In the genomic region with DNA sequence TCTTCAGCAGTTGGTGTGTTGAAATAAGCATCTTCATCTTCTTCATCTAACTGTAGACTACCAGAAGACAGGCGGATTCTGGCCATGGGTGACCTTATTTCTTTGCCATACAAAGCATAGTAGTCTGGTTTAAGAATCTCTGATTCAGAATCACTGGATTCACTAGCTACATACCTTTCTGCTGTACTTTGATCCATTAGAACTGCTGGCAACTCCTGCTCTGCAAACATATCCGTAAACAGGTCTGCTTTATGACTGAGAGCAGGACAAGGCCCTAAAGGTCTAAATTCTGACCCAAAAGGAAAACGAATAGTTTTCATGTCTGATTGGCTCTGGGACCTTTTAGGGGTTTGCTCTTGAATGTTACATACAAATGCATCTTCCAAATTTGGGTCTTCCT, we compare ENCODE assay signal across 37 cellular contexts. TPM values are rescaled to one million over a fixed set of nuclear protein-coding genes. Genes with fewer than 3 reads are reported as not detected.
"Had no signal": no experiment of that assay in that cellular context is flagged by ENCODE, and none has a peak within 500 bp of the region (broad histone marks: within the 10 kb centered on the region; RNA-seq: fewer than 3 reads in every experiment).

No MANE protein-coding gene starts in this region.

- ATAC-seq: activated CD4-positive, CD25-positive, alpha-beta regulatory T cell treated with anti-CD3 and anti-CD28 coated beads, Interleukin-2, amount 50 U/mL, for 24 hours; activated CD8-positive, alpha-beta T cell treated with anti-CD3 and anti-CD28 coated beads for 36 hours; activated naive CD8-positive, alpha-beta T cell treated with anti-CD3 and anti-CD28 coated beads, Interleukin-2, amount 50 U/mL, for 24 hours; activated T-cell treated with anti-CD3 and anti-CD28 coated beads, Interleukin-2, amount 50 U/mL, for 4 hours; activated T-helper 17 cell treated with anti-CD3 and anti-CD28 coated beads, Interleukin-2, amount 50 U/mL, for 72 hours; esophagus mucosa; T-helper 17 cell had no signal

- H3K36me3 ChIP-seq: adrenal gland, breast epithelium, WERI-Rb-1 had no signal

- H3K9me3 ChIP-seq: adrenal gland, breast epithelium had no signal

- FAIRE-seq: frontal cortex had no signal

- H3K4me1 ChIP-seq: adrenal gland, breast epithelium had no signal

- DNase-seq: activated B cell treated with CpG ODN at 0.5 μM for 24 hours; activated CD4-positive, alpha-beta T cell treated with anti-CD3 and anti-CD28 coated beads for 48 hours; activated CD4-positive, alpha-beta T cell treated with anti-CD3 and anti-CD28 coated beads, Interleukin-2, amount 50 U/mL, for 1 hour; activated CD4-positive, alpha-beta T cell treated with anti-CD3 and anti-CD28 coated beads, Interleukin-2, amount 50 U/mL, for 48 hours; activated CD8-positive, alpha-beta memory T cell treated with anti-CD3 and anti-CD28 coated beads for 24 hours; activated CD8-positive, alpha-beta T cell treated with anti-CD3 and anti-CD28 coated beads for 36 hours; activated effector memory CD4-positive, alpha-beta T cell treated with Interleukin-2 at 50 U/mL for 16 hours; activated gamma-delta T cell treated with Interleukin-2 at 50 U/mL for 16 hours; activated naive CD4-positive, alpha-beta T cell treated with Interleukin-2 at 50 U/mL for 16 hours; activated naive CD8-positive, alpha-beta T cell treated with anti-CD3 and anti-CD28 coated beads for 36 hours; activated naive CD8-positive, alpha-beta T cell treated with anti-CD3 and anti-CD28 coated beads, Interleukin-2, amount 50 U/mL, for 24 hours; activated T-cell treated with anti-CD3 and anti-CD28 coated beads, Interleukin-2, amount 50 U/mL, for 4 hours; adrenal gland; amygdala; aorta; dorsolateral prefrontal cortex; effector memory CD4-positive, alpha-beta T cell; endodermal cell; foreskin fibroblast; glutamatergic neuron; T-helper 1 cell; T-helper 17 cell; T1000; WERI-Rb-1 had no signal

- H3K4me1 Mint-ChIP-seq: activated B cell treated with CpG ODN at 0.5 μM for 24 hours; activated naive CD4-positive, alpha-beta T cell treated with anti-CD3 and anti-CD28 coated beads, Interleukin-2, amount 50 U/mL, for 24 hours; activated naive CD8-positive, alpha-beta T cell treated with anti-CD3 and anti-CD28 coated beads, Interleukin-2, amount 50 U/mL, for 24 hours; activated T-helper 17 cell treated with anti-CD3 and anti-CD28 coated beads, Interleukin-2, amount 50 U/mL, for 72 hours; brain; central memory CD8-positive, alpha-beta T cell; endodermal cell; T-helper 17 cell had no signal

- H3K27ac ChIP-seq: adrenal gland, breast epithelium, coronary artery, dorsolateral prefrontal cortex, WERI-Rb-1 had no signal

- H3K4me3 Mint-ChIP-seq: activated B cell treated with CpG ODN at 0.5 μM for 24 hours; activated CD8-positive, alpha-beta T cell treated with anti-CD3 and anti-CD28 coated beads for 36 hours; activated naive CD4-positive, alpha-beta T cell treated with anti-CD3 and anti-CD28 coated beads, Interleukin-2, amount 50 U/mL, for 24 hours; activated naive CD8-positive, alpha-beta T cell treated with anti-CD3 and anti-CD28 coated beads for 36 hours; activated naive CD8-positive, alpha-beta T cell treated with anti-CD3 and anti-CD28 coated beads, Interleukin-2, amount 50 U/mL, for 24 hours; activated T-cell treated with anti-CD3 and anti-CD28 coated beads, Interleukin-2, amount 50 U/mL, for 4 hours; activated T-helper 17 cell treated with anti-CD3 and anti-CD28 coated beads, Interleukin-2, amount 50 U/mL, for 72 hours; brain; central memory CD8-positive, alpha-beta T cell; dendritic cell treated with granulocyte-macrophage colony-stimulating factor and Interleukin-4, amounts not matched to agents 40 ng/mL and 50 ng/mL, for 4 days; endodermal cell; T-helper 17 cell; T-helper 2 cell treated with Interferon-gamma antibody and Interleukin-4, amounts not matched to agents 5 μg/mL and 100 μg/mL, for 36 hours had no signal

- H3K9me3 Mint-ChIP-seq: activated B cell treated with CpG ODN at 0.5 μM for 24 hours; activated CD8-positive, alpha-beta T cell treated with anti-CD3 and anti-CD28 coated beads for 36 hours; activated naive CD4-positive, alpha-beta T cell treated with anti-CD3 and anti-CD28 coated beads, Interleukin-2, amount 50 U/mL, for 24 hours; activated naive CD8-positive, alpha-beta T cell treated with anti-CD3 and anti-CD28 coated beads for 36 hours; activated naive CD8-positive, alpha-beta T cell treated with anti-CD3 and anti-CD28 coated beads, Interleukin-2, amount 50 U/mL, for 24 hours; activated T-cell treated with anti-CD3 and anti-CD28 coated beads, Interleukin-2, amount 50 U/mL, for 4 hours; activated T-helper 17 cell treated with anti-CD3 and anti-CD28 coated beads, Interleukin-2, amount 50 U/mL, for 72 hours; brain; central memory CD8-positive, alpha-beta T cell; dendritic cell treated with granulocyte-macrophage colony-stimulating factor and Interleukin-4, amounts not matched to agents 40 ng/mL and 50 ng/mL, for 4 days; endodermal cell; T-helper 2 cell treated with Interferon-gamma antibody and Interleukin-4, amounts not matched to agents 5 μg/mL and 100 μg/mL, for 36 hours had no signal

- H3K27ac Mint-ChIP-seq: activated CD8-positive, alpha-beta T cell treated with anti-CD3 and anti-CD28 coated beads for 36 hours; activated naive CD4-positive, alpha-beta T cell treated with anti-CD3 and anti-CD28 coated beads, Interleukin-2, amount 50 U/mL, for 24 hours; activated naive CD8-positive, alpha-beta T cell treated with anti-CD3 and anti-CD28 coated beads for 36 hours; activated naive CD8-positive, alpha-beta T cell treated with anti-CD3 and anti-CD28 coated beads, Interleukin-2, amount 50 U/mL, for 24 hours; activated T-helper 17 cell treated with anti-CD3 and anti-CD28 coated beads, Interleukin-2, amount 50 U/mL, for 72 hours; brain; dendritic cell treated with granulocyte-macrophage colony-stimulating factor and Interleukin-4, amounts not matched to agents 40 ng/mL and 50 ng/mL, for 4 days; endodermal cell; T-helper 17 cell; T-helper 2 cell treated with Interferon-gamma antibody and Interleukin-4, amounts not matched to agents 5 μg/mL and 100 μg/mL, for 36 hours had no signal

- H3K36me3 Mint-ChIP-seq: activated naive CD8-positive, alpha-beta T cell treated with anti-CD3 and anti-CD28 coated beads for 36 hours had no signal

- H3K4me3 ChIP-seq: adrenal gland, breast epithelium, coronary artery, dorsolateral prefrontal cortex had no signal

RNA-seq across cellular contexts. Expression of gene FRMD7, which starts 49.9 kb away (rescaled TPM):
- total RNA-seq: activated B cell treated with CpG ODN at 0.5 μM for 24 hours; activated CD8-positive, alpha-beta T cell treated with anti-CD3 and anti-CD28 coated beads for 36 hours; activated naive CD8-positive, alpha-beta T cell treated with anti-CD3 and anti-CD28 coated beads for 36 hours; activated T-cell treated with anti-CD3 and anti-CD28 coated beads, Interleukin-2, amount 50 U/mL, for 4 hours; activated T-helper 17 cell treated with anti-CD3 and anti-CD28 coated beads, Interleukin-2, amount 50 U/mL, for 72 hours; adrenal gland; breast epithelium; cerebellum; endodermal cell; epithelial cell of proximal tubule; esophagus mucosa; T-helper 17 cell had no signal
- polyA plus RNA-seq: adrenal gland had no signal
